11 cellular contexts compared by ENCODE assay signal in genomic region chr3:29759443-29760033, GRCh38.
A peak's percentile ranks its signal among the peaks of the same experiment; 100 is the strongest.
DNase-seq lines count a peak whose midpoint lies in the region; ATAC-seq and TF ChIP-seq lines count a peak whose summit lies in the region.
"Had no signal": no experiment of that assay in that cellular context is flagged by ENCODE, and none has a peak within 500 bp of the region (broad histone marks: within the 10 kb centered on the region; RNA-seq: fewer than 3 reads in every experiment).

No MANE protein-coding gene starts in this region.

- H3K27me3 ChIP-seq in parathyroid adenoma (ENCODE audit: control insufficient read depth, insufficient read depth, low read length) = no peaks in the 10 kb centered on the region

- peak; percentile 54 for DNase-seq in EH (ENCODE audit: low read depth)
- peak; percentile 61 for DNase-seq in NCI-H748 treated with DMSO at 0.1 percent for 48 hours (lab: John Stamatoyannopoulos, UW)
- DNase-seq in fibroblast of pulmonary artery (ENCODE audit: low read depth) = peak; percentile 65
- DNase-seq in T1000 (lab: John Stamatoyannopoulos, UW) = no peak
- DNase-seq in middle frontal gyrus (ENCODE audit: extremely low spot score, low spot score) = no peak
- DNase-seq in RKO (ENCODE audit: low spot score) = no peak
- DNase-seq: activated T-cell treated with anti-CD3 and anti-CD28 coated beads for 4 hours, H9, NCI-H774 had no signal

- H3K9me3 ChIP-seq in parathyroid adenoma (ENCODE audit: control insufficient read depth, low read length) = no peaks in the 10 kb centered on the region

- H3K79me2 ChIP-seq in parathyroid adenoma = no peaks in the 10 kb centered on the region

- H3K36me3 ChIP-seq in parathyroid adenoma (ENCODE audit: control insufficient read depth, insufficient read depth, low read length) = no peaks in the 10 kb centered on the region

- no peak overlapping the region for H3K9ac ChIP-seq in parathyroid adenoma

- peak overlapping the region; percentile 59 for H2AFZ ChIP-seq in parathyroid adenoma

- H3K27ac ChIP-seq in parathyroid adenoma = peak overlapping the region; percentile 46

- no peak for TF ChIP-seq CTCF in fibroblast of pulmonary artery (IDR thresholded peaks at IDR 0.05; ENCODE audit: low read length, missing control alignments)
- no peak for TF ChIP-seq CTCF in parathyroid adenoma (IDR thresholded peaks at IDR 0.05)

- H3K4me3 ChIP-seq in fibroblast of pulmonary artery (replicated peaks; ENCODE audit: low read depth, low read length) = no peak overlapping the region
- no peak overlapping the region for H3K4me3 ChIP-seq in parathyroid adenoma (ENCODE audit: low read depth, low read length)

- peaks cover 20% of the 10 kb centered on the region for H3K4me1 ChIP-seq in parathyroid adenoma

- ATAC-seq in GM18858 (IDR thresholded peaks at IDR 0.05; ENCODE audit: unreplicated experiment) = no peak

- H3K4me2 ChIP-seq in parathyroid adenoma (ENCODE audit: low read length) = no peak overlapping the region

Comparison
In these comparisons a context has a peak if more than half of its experiments do, and no peak if none do; other contexts are left out.
1. DNase-seq: peak in EH (single experiment), NCI-H748 treated with DMSO at 0.1 percent for 48 hours (single experiment) and fibroblast of pulmonary artery (single experiment); none in T1000 (single experiment), middle frontal gyrus (single experiment) and RKO (single experiment).